In genomic region chr16:87824991-87825841, GRCh38 we compare ENCODE assay signal across 24 cellular contexts. TPM values are rescaled to one million over a fixed set of nuclear protein-coding genes. Genes with fewer than 3 reads are reported as not detected.
DNase-seq lines count a peak whose midpoint lies in the region; ATAC-seq, FAIRE-seq and TF ChIP-seq lines count a peak whose summit lies in the region.
"Had no signal": no experiment of that assay in that cellular context is flagged by ENCODE, and none has a peak within 500 bp of the region (broad histone marks: within the 10 kb centered on the region; RNA-seq: fewer than 3 reads in every experiment).

No MANE protein-coding gene starts in this region.

- H3K36me3 ChIP-seq in keratinocyte (ENCODE audit: control insufficient read depth in 2 of 2, extremely low read depth in 1 of 2, insufficient read depth in 2 of 2, low read length in 2 of 2) (peaks cover 3% of the 10 kb centered on the region in 2 experiments), HAP-1 (replicated peaks) (peaks cover 8% of the 10 kb centered on the region)
- H3K36me3 ChIP-seq: thyroid gland had no signal

- peaks cover 56% of the 10 kb centered on the region for H3K4me1 ChIP-seq in keratinocyte (ENCODE audit: control insufficient read depth, extremely low read depth, insufficient read depth, low read length)
- H3K4me1 ChIP-seq in HAP-1 = peaks cover 19% of the 10 kb centered on the region
- H3K4me1 ChIP-seq: psoas muscle, thyroid gland had no signal

- FAIRE-seq in keratinocyte (lab: Jason Lieb, UNC) = no peak
- FAIRE-seq: kidney had no signal

- peak overlapping the region; percentile 33 for H3K4me3 Mint-ChIP-seq in activated CD4-positive, alpha-beta T cell treated with anti-CD3 and anti-CD28 coated beads for 36 hours
- H3K4me3 Mint-ChIP-seq in activated naive CD8-positive, alpha-beta T cell treated with anti-CD3 and anti-CD28 coated beads for 36 hours = no peak overlapping the region
- H3K4me3 Mint-ChIP-seq: activated CD4-positive, alpha-beta memory T cell treated with anti-CD3 and anti-CD28 coated beads, Interleukin-2, amount 10 ng/mL, durations not matched to agents 7 days and 5 days; activated naive CD8-positive, alpha-beta T cell; brain; T-helper 2 cell treated with Interferon-gamma antibody and Interleukin-4, amounts not matched to agents 5 μg/mL and 100 μg/mL, for 36 hours had no signal

- no peaks in the 10 kb centered on the region for H3K9me3 ChIP-seq in keratinocyte (ENCODE audit: control insufficient read depth, low read depth, low read length)
- no peaks in the 10 kb centered on the region for H3K9me3 ChIP-seq in HAP-1
- H3K9me3 ChIP-seq: neutrophil, psoas muscle, SK-N-SH, thyroid gland had no signal

- in situ Hi-C loops in HAP-1 (cut with MboI; ENCODE audit: low sequenced_read_pairs) = no loop called here

- H3K36me3 Mint-ChIP-seq in activated CD4-positive, alpha-beta T cell treated with anti-CD3 and anti-CD28 coated beads for 36 hours (ENCODE audit: low read depth) = peaks cover 11% of the 10 kb centered on the region
- H3K36me3 Mint-ChIP-seq in activated naive CD8-positive, alpha-beta T cell treated with anti-CD3 and anti-CD28 coated beads for 36 hours = peaks cover under 1% of the 10 kb centered on the region

- dilution Hi-C loops in keratinocyte (cut with MboI; ENCODE audit: extremely low pct_ligation_motif_present, low sequenced_read_pairs) = no loop called here

- POLR2A ChIA-PET in activated CD4-positive, alpha-beta T cell treated with anti-CD3 and anti-CD28 coated beads for 36 hours (lab: Charles Lee) = interaction anchor here (0.6 to 2.0 kb wide), 3 partner anchors 11 to 46 kb away, joined by 5 to 12 read pairs (median 5); no protein-coding TSS in a partner anchor

- no peaks in the 10 kb centered on the region for H3K27me3 Mint-ChIP-seq in activated CD4-positive, alpha-beta T cell treated with anti-CD3 and anti-CD28 coated beads for 36 hours
- peaks cover 2% of the 10 kb centered on the region for H3K27me3 Mint-ChIP-seq in activated naive CD8-positive, alpha-beta T cell treated with anti-CD3 and anti-CD28 coated beads for 36 hours
- H3K27me3 Mint-ChIP-seq: activated CD4-positive, alpha-beta memory T cell treated with anti-CD3 and anti-CD28 coated beads, Interleukin-2, amount 10 ng/mL, durations not matched to agents 7 days and 5 days; activated naive CD8-positive, alpha-beta T cell had no signal

- no peaks in the 10 kb centered on the region for H3K79me2 ChIP-seq in keratinocyte (ENCODE audit: control insufficient read depth, insufficient read depth, low read length)

- peak overlapping the region; percentile 90 for H3K27ac ChIP-seq in keratinocyte (ENCODE audit: control insufficient read depth, insufficient read depth, low read length)
- H3K27ac ChIP-seq: neutrophil, psoas muscle, thyroid gland had no signal

- intact Hi-C loops in activated CD4-positive, alpha-beta T cell treated with anti-CD3 and anti-CD28 coated beads for 36 hours (cut with DNase I, micrococcal nuclease) = loop anchor here in 1 of 2 experiments (5.0 kb wide), 1 partner anchor 43 kb away; no protein-coding TSS in a partner anchor

- no peaks in the 10 kb centered on the region for H3K27me3 ChIP-seq in keratinocyte (ENCODE audit: control insufficient read depth, extremely low read depth, insufficient read depth, low read length)
- H3K27me3 ChIP-seq in HAP-1 (ENCODE audit: low read depth) = no peaks in the 10 kb centered on the region
- H3K27me3 ChIP-seq: neutrophil, thyroid gland had no signal

- H3K9me1 ChIP-seq in keratinocyte (ENCODE audit: control insufficient read depth, extremely low read depth, insufficient read depth, low read length) = no peaks in the 10 kb centered on the region

- no peak for ATAC-seq in activated CD4-positive, alpha-beta T cell treated with anti-CD3 and anti-CD28 coated beads for 36 hours
- ATAC-seq: psoas muscle had no signal

- H3K27ac Mint-ChIP-seq in activated CD4-positive, alpha-beta T cell treated with anti-CD3 and anti-CD28 coated beads for 36 hours = no peak overlapping the region
- peak overlapping the region; percentile 61 for H3K27ac Mint-ChIP-seq in activated naive CD8-positive, alpha-beta T cell treated with anti-CD3 and anti-CD28 coated beads for 36 hours
- H3K27ac Mint-ChIP-seq: activated CD4-positive, alpha-beta memory T cell treated with anti-CD3 and anti-CD28 coated beads, Interleukin-2, amount 10 ng/mL, durations not matched to agents 7 days and 5 days; T-helper 2 cell treated with Interferon-gamma antibody and Interleukin-4, amounts not matched to agents 5 μg/mL and 100 μg/mL, for 36 hours had no signal

- H4K20me1 ChIP-seq in keratinocyte (ENCODE audit: control insufficient read depth, extremely low read depth, insufficient read depth, low read length) = no peaks in the 10 kb centered on the region

- H3K4me3 ChIP-seq in keratinocyte (ENCODE audit: control insufficient read depth in 2 of 3, extremely low read depth in 1 of 3, insufficient read depth in 2 of 3, low read depth in 1 of 3, low read length in 3 of 3) (no peak overlapping the region), HAP-1 (no peak overlapping the region)
- H3K4me3 ChIP-seq: psoas muscle, thyroid gland had no signal

- H3K9ac ChIP-seq in keratinocyte (ENCODE audit: control insufficient read depth, extremely low read depth, insufficient read depth, low read length) = peak overlapping the region; percentile 75
- H3K9ac ChIP-seq: SK-N-SH had no signal

- DNase-seq in activated CD4-positive, alpha-beta T cell treated with anti-CD3 and anti-CD28 coated beads for 36 hours = peak; percentile 29
- DNase-seq in activated CD4-positive, alpha-beta T cell treated with anti-CD3 and anti-CD28 coated beads for 1 hour = no peak
- DNase-seq in ELF-1 (ENCODE audit: low read depth, low spot score) (peak; percentile 60), keratinocyte (ENCODE audit: low read depth, low spot score) (no peak), NCI-H2196 treated with DMSO at 0.1 percent for 48 hours (lab: John Stamatoyannopoulos, UW; ENCODE audit: unreplicated experiment) (no peak), HAP-1 (ENCODE audit: low spot score in 2 of 2) (no peak), SHP77 (lab: John Stamatoyannopoulos, UW) (no peak)
- no peak for DNase-seq in activated naive CD8-positive, alpha-beta T cell treated with anti-CD3 and anti-CD28 coated beads for 36 hours
- DNase-seq: 8988T; activated CD4-positive, alpha-beta memory T cell treated with anti-CD3 and anti-CD28 coated beads, Interleukin-2, amount 10 ng/mL, durations not matched to agents 7 days and 5 days; AML-193; DND-41; effector CD8-positive, alpha-beta T cell; kidney; NCI-H1105 treated with DMSO at 0.1 percent for 48 hours; NCI-H524; SK-N-SH; stimulated activated naive CD4-positive, alpha-beta T cell; thyroid gland had no signal

- TF ChIP-seq CTCF in keratinocyte (optimal IDR thresholded peaks at IDR 0.05 in 1 of 3, IDR thresholded peaks at IDR 0.05 in 1 of 3, conservative IDR thresholded peaks at IDR 0.05 in 1 of 3; ENCODE audit: extremely low read depth in 1 of 3, insufficient read depth in 2 of 3, low read length in 3 of 3) = no peak

- no peaks in the 10 kb centered on the region for H3K9me3 Mint-ChIP-seq in activated CD4-positive, alpha-beta T cell treated with anti-CD3 and anti-CD28 coated beads for 36 hours (ENCODE audit: low read depth)
- no peaks in the 10 kb centered on the region for H3K9me3 Mint-ChIP-seq in activated naive CD8-positive, alpha-beta T cell treated with anti-CD3 and anti-CD28 coated beads for 36 hours
- H3K9me3 Mint-ChIP-seq: activated CD4-positive, alpha-beta memory T cell treated with anti-CD3 and anti-CD28 coated beads, Interleukin-2, amount 10 ng/mL, durations not matched to agents 7 days and 5 days; T-helper 2 cell treated with Interferon-gamma antibody and Interleukin-4, amounts not matched to agents 5 μg/mL and 100 μg/mL, for 36 hours had no signal

- CTCF ChIA-PET in activated CD4-positive, alpha-beta T cell treated with anti-CD3 and anti-CD28 coated beads for 36 hours (lab: Charles Lee) = interaction anchor here (1.0 to 1.4 kb wide), 4 partner anchors 25 to 78 kb away, joined by 3 to 7 read pairs (median 4); no protein-coding TSS in a partner anchor

- peaks cover 7% of the 10 kb centered on the region for H3K4me1 Mint-ChIP-seq in activated CD4-positive, alpha-beta T cell treated with anti-CD3 and anti-CD28 coated beads for 36 hours
- peaks cover 8% of the 10 kb centered on the region for H3K4me1 Mint-ChIP-seq in activated naive CD8-positive, alpha-beta T cell treated with anti-CD3 and anti-CD28 coated beads for 36 hours

- H3K4me2 ChIP-seq in keratinocyte (ENCODE audit: control insufficient read depth, extremely low read depth, insufficient read depth, low read depth, low read length) = peak overlapping the region; percentile 51
- H3K4me2 ChIP-seq: SK-N-SH had no signal

- no peak overlapping the region for H2AFZ ChIP-seq in keratinocyte (ENCODE audit: control insufficient read depth, low read length)

RNA-seq across cellular contexts. Expression of gene SLC7A5, which starts 44.1 kb away (rescaled TPM):
- total RNA-seq in activated CD4-positive, alpha-beta T cell treated with anti-CD3 and anti-CD28 coated beads for 36 hours = 100 to 1,000 TPM; 337 to 354 TPM
- 100 to 1,000 TPM; 298 to 301 TPM for total RNA-seq in activated naive CD8-positive, alpha-beta T cell treated with anti-CD3 and anti-CD28 coated beads for 36 hours
- polyA plus RNA-seq in keratinocyte = 110 to 326 TPM (median 114 TPM) in 3 replicates
- 29.9 TPM for polyA plus RNA-seq in keratinocyte (2011; ENCODE audit: low read depth)
- 116 and 170 TPM in 2 replicates for polyA plus RNA-seq in keratinocyte (2011; cell fraction: cytosol; rRNA removed)
- 485 and 588 TPM in 2 replicates for polyA plus RNA-seq in keratinocyte (2011; cell fraction: nucleus; rRNA removed)
- polyA plus RNA-seq in keratinocyte (2012; ENCODE audit: low replicate concordance) = 227 and 536 TPM in 2 replicates
- 188 to 879 TPM (median 193 TPM) in 3 replicates for polyA minus RNA-seq in keratinocyte
- 339 TPM for polyA minus RNA-seq in keratinocyte (2011; cell fraction: cytosol; rRNA and poly(A)+ RNA removed)
- 418 and 454 TPM in 2 replicates for polyA minus RNA-seq in keratinocyte (2011; cell fraction: nucleus; rRNA and poly(A)+ RNA removed)

RNA-seq across cellular contexts. Expression of gene KLHDC4, which starts 59.4 kb away (rescaled TPM):
- total RNA-seq in activated CD4-positive, alpha-beta T cell treated with anti-CD3 and anti-CD28 coated beads for 36 hours = 10 to 100 TPM; 67.0 to 77.3 TPM
- total RNA-seq in activated naive CD8-positive, alpha-beta T cell treated with anti-CD3 and anti-CD28 coated beads for 36 hours = 10 to 100 TPM; 75.7 to 77.5 TPM
- polyA plus RNA-seq in keratinocyte = 13.4 to 15.3 TPM (median 13.4 TPM) in 3 replicates
- polyA plus RNA-seq in keratinocyte (2011; ENCODE audit: low read depth) = 16.2 TPM
- polyA plus RNA-seq in keratinocyte (2011; cell fraction: cytosol; rRNA removed) = 7.9 and 14.6 TPM in 2 replicates
- 37.2 and 42.7 TPM in 2 replicates for polyA plus RNA-seq in keratinocyte (2011; cell fraction: nucleus; rRNA removed)
- 16.2 and 18.9 TPM in 2 replicates for polyA plus RNA-seq in keratinocyte (2012; ENCODE audit: low replicate concordance)
- 8.5 to 12.7 TPM (median 11.3 TPM) in 3 replicates for polyA minus RNA-seq in keratinocyte
- polyA minus RNA-seq in keratinocyte (2011; cell fraction: cytosol; rRNA and poly(A)+ RNA removed) = 15.3 TPM
- polyA minus RNA-seq in keratinocyte (2011; cell fraction: nucleus; rRNA and poly(A)+ RNA removed) = 15.2 and 22.3 TPM in 2 replicates

Comparison
In these comparisons a context has a peak if more than half of its experiments do, and no peak if none do; other contexts are left out.
1. DNase-seq: peak in activated CD4-positive, alpha-beta T cell treated with anti-CD3 and anti-CD28 coated beads for 36 hours (single experiment) and ELF-1 (single experiment); none in activated CD4-positive, alpha-beta T cell treated with anti-CD3 and anti-CD28 coated beads for 1 hour (single experiment), activated naive CD8-positive, alpha-beta T cell treated with anti-CD3 and anti-CD28 coated beads for 36 hours (single experiment), keratinocyte (single experiment), NCI-H2196 treated with DMSO at 0.1 percent for 48 hours (single experiment), HAP-1 (0 of 2) and SHP77 (0 of 2).